Comparison of ENCODE assay signal across 8 cellular contexts in the genomic region with DNA sequence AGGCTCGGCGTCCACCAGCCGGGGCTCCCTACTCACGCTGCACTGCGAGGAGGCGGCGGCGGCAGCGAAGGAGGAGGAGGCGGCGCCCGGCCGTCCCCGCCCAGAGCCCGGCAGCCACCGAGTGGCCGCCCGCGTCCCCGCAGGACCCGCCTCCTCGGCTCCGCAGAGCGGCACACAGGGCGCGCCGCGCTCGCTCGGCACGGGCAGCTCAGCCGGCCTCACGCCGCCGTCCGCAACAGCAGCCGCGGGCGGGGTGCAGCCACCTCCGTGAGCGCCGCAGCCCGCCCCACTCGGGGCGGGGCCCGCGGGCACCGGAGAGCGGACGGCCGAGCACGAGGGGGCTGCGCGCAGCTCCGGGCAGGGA. TPM values are rescaled to one million over a fixed set of nuclear protein-coding genes. Genes with fewer than 3 reads are reported as not detected.
DNase-seq lines count a peak whose midpoint lies in the region; ATAC-seq and TF ChIP-seq lines count a peak whose summit lies in the region.

A gene (minus strand): TSS at position 46 of the 364 bp plus-strand sequence. CDS start 52,952 bp downstream, outside the sequence.

- peak within 1 kb of the TSS; percentile 95 to 99 for H3K27ac ChIP-seq in coronary artery

- intact Hi-C loops in activated CD4-positive, alpha-beta T cell treated with anti-CD3 and anti-CD28 coated beads, Interleukin-2, amount 10 ng/mL, durations not matched to agents 24 days and 14 days (cut with micrococcal nuclease), result loop anchor here (1.0 to 5.0 kb wide), 14 partner anchors 46 to 1410 kb away; a partner anchor contains a TSS

- peak within 1 kb of the TSS; percentile 93 for H3K27ac Mint-ChIP-seq in activated CD4-positive, alpha-beta T cell treated with anti-CD3 and anti-CD28 coated beads, Interleukin-2, amount 10 ng/mL, durations not matched to agents 24 days and 14 days

- peak within 1 kb of the TSS; percentile 96 for H3K4me3 Mint-ChIP-seq in activated CD4-positive, alpha-beta T cell treated with anti-CD3 and anti-CD28 coated beads, Interleukin-2, amount 10 ng/mL, durations not matched to agents 24 days and 14 days

- H3K9me3 Mint-ChIP-seq in activated CD4-positive, alpha-beta T cell treated with anti-CD3 and anti-CD28 coated beads, Interleukin-2, amount 10 ng/mL, durations not matched to agents 24 days and 14 days, result no peaks in the 10 kb centered on the region

- DNase-seq in AG09309 (ENCODE audit: low read depth), result peak; percentile 59
- DNase-seq in NCI-H460 (ENCODE audit: extremely low read depth, low read depth), result peak; percentile 90
- peak; percentile 95 for DNase-seq in activated CD4-positive, alpha-beta T cell treated with anti-CD3 and anti-CD28 coated beads, Interleukin-2, amount 10 ng/mL, durations not matched to agents 24 days and 14 days
- peak; percentile 87 for DNase-seq in coronary artery (ENCODE audit: low spot score)
- DNase-seq in left lobe of liver (ENCODE audit: low spot score), result peak; percentile 92
- peak; percentile 67 to 71 for DNase-seq in stimulated activated CD4-positive, alpha-beta T cell treated with anti-CD3 and anti-CD28 coated beads, Interleukin-2, amount 100 ng/mL, for 48 hours

- H3K27me3 Mint-ChIP-seq in activated CD4-positive, alpha-beta T cell treated with anti-CD3 and anti-CD28 coated beads, Interleukin-2, amount 10 ng/mL, durations not matched to agents 24 days and 14 days, result peaks cover 33% of the 10 kb centered on the region

- ATAC-seq in GM18907 (IDR thresholded peaks at IDR 0.05; ENCODE audit: unreplicated experiment) (peak; percentile 66), HG03139 (IDR thresholded peaks at IDR 0.05; ENCODE audit: unreplicated experiment) (peak; percentile 52), left lobe of liver (peak; percentile 80)

- H3K4me3 ChIP-seq in AG09309 (ENCODE audit: control insufficient read depth, low read depth, low read length), result peak within 1 kb of the TSS; percentile 97
- peak within 1 kb of the TSS; percentile 93 for H3K4me3 ChIP-seq in coronary artery

- H3K4me1 Mint-ChIP-seq in activated CD4-positive, alpha-beta T cell treated with anti-CD3 and anti-CD28 coated beads, Interleukin-2, amount 10 ng/mL, durations not matched to agents 24 days and 14 days, result peaks cover 30% of the 10 kb centered on the region

- no peaks in the 10 kb centered on the region for H3K36me3 Mint-ChIP-seq in activated CD4-positive, alpha-beta T cell treated with anti-CD3 and anti-CD28 coated beads, Interleukin-2, amount 10 ng/mL, durations not matched to agents 24 days and 14 days (ENCODE audit: low read depth)

- TF ChIP-seq CTCF in AG09309 (IDR thresholded peaks at IDR 0.05; ENCODE audit: control insufficient read depth, insufficient read depth, low read depth, low read length, missing control alignments) (no peak), coronary artery (IDR thresholded peaks at IDR 0.05) (no peak)

RNA-seq across cellular contexts. Expression of the gene that starts here (rescaled TPM):
- total RNA-seq in NCI-H460 (2014; rRNA removed; shearing (Covaris generic)), result 201 and 228 TPM in 2 replicates
- 58.2 and 80.2 TPM in 2 replicates for polyA plus RNA-seq in NCI-H460 (2014; cell fraction: nucleus; rRNA removed)
- 19.7 and 22.1 TPM in 2 replicates for total RNA-seq in activated CD4-positive, alpha-beta T cell treated with anti-CD3 and anti-CD28 coated beads, Interleukin-2, amount 10 ng/mL, durations not matched to agents 24 days and 14 days
- 12.3 TPM for total RNA-seq in left lobe of liver

Comparison
In these comparisons a context has a peak if more than half of its experiments do, and no peak if none do; other contexts are left out.
1. Peak in every context shown above with its lines: DNase-seq, ATAC-seq, H3K4me3 ChIP-seq and H3K27ac ChIP-seq.